ENCODE assay signal across 8 cellular contexts in genomic region chr19:48170817-48171347, GRCh38. TPM values are rescaled to one million over a fixed set of nuclear protein-coding genes. Genes with fewer than 3 reads are reported as not detected.
A peak's percentile ranks its signal among the peaks of the same experiment; 100 is the strongest.
DNase-seq lines count a peak whose midpoint lies in the region; ATAC-seq and TF ChIP-seq lines count a peak whose summit lies in the region.

No MANE protein-coding gene starts in this region.

- peak overlapping the region in 2 of 5 donors; percentile 84 to 95 for H3K27ac ChIP-seq in adrenal gland
- peak overlapping the region; percentile 91 for H3K27ac ChIP-seq in left lung
- peak overlapping the region; percentile 85 for H3K27ac ChIP-seq in temporal lobe (ENCODE audit: low read depth, low read length)

- 1 to 4% (median 3%) methylated on average over 17 to 21 of the region's 21 CpGs for WGBS in adrenal gland, 4 donors

- H3K9me3 ChIP-seq in adrenal gland (replicated peaks in 1 of 3) = no peaks in the 10 kb centered on the region
- no peaks in the 10 kb centered on the region for H3K9me3 ChIP-seq in left lung

- H3K36me3 Mint-ChIP-seq in HFFc6 (ENCODE audit: low read depth) = peaks cover 27% of the 10 kb centered on the region

- H3K27me3 Mint-ChIP-seq in HFFc6 (ENCODE audit: insufficient read depth) = no peaks in the 10 kb centered on the region

- TF ChIP-seq POLR2A in adrenal gland (IDR thresholded peaks at IDR 0.05) = no peak

- ATAC-seq in left lung = no peak
- no peak for ATAC-seq in HG03342 (IDR thresholded peaks at IDR 0.05; ENCODE audit: unreplicated experiment)
- ATAC-seq in left lobe of liver = no peak
- ATAC-seq in GM18861 (IDR thresholded peaks at IDR 0.05; ENCODE audit: unreplicated experiment) = no peak

- intact Hi-C loops in adrenal gland (cut with DNase I) (no loop called here), left lung (cut with DNase I) (no loop called here)

- peaks cover 17% of the 10 kb centered on the region for H3K4me1 Mint-ChIP-seq in HFFc6 (ENCODE audit: low read depth)

- no peak for TF ChIP-seq CTCF in AG10803 (conservative IDR thresholded peaks at IDR 0.05; ENCODE audit: low read length)
- TF ChIP-seq CTCF in HFFc6 (IDR thresholded peaks at IDR 0.05) = no peak
- no peak for TF ChIP-seq CTCF in adrenal gland (IDR thresholded peaks at IDR 0.05)
- TF ChIP-seq CTCF in left lung (IDR thresholded peaks at IDR 0.05) = no peak

- H3K4me3 Mint-ChIP-seq in HFFc6 = peak overlapping the region; percentile 91

- H3K4me3 ChIP-seq in AG10803 (ENCODE audit: low read length) (peak overlapping the region; percentile 90), adrenal gland (peak overlapping the region in 3 of 4 donors; percentile 4 to 84 (median 59)), left lung (peak overlapping the region; percentile 84 to 87)

- DNase-seq in AG10803 (ENCODE audit: low read depth) (no peak), HFFc6 (no peak), adrenal gland (peak in 1 of 7 donors; percentile 31), left lung (peak in 1 of 2 donors; percentile 35), left lobe of liver (ENCODE audit: low spot score) (no peak)

- peak overlapping the region; percentile 89 for H3K27ac Mint-ChIP-seq in HFFc6

- peaks cover 4 to 10% of the 10 kb centered on the region in 2 donors for H3K4me1 ChIP-seq in adrenal gland (replicated peaks in 1 of 2)
- peaks cover 7 to 27% of the 10 kb centered on the region in 2 donors for H3K4me1 ChIP-seq in left lung

- H3K9me3 Mint-ChIP-seq in HFFc6 = no peaks in the 10 kb centered on the region

- H3K27me3 ChIP-seq in adrenal gland = no peaks in the 10 kb centered on the region
- H3K27me3 ChIP-seq in left lung = no peaks in the 10 kb centered on the region

- peaks cover 0 to 6% of the 10 kb centered on the region in 2 donors for H3K36me3 ChIP-seq in adrenal gland (replicated peaks in 1 of 2)
- peaks cover 0 to 31% of the 10 kb centered on the region in 2 donors for H3K36me3 ChIP-seq in left lung

RNA-seq across cellular contexts. Expression of gene ZSWIM9, which starts 0.4 kb away (rescaled TPM):
- total RNA-seq in HFFc6 (2021; fragmentation: NEBNext Ultra II Directional; extraction: Animal tissue kit (Norgen Biotek cat#: 25700)) = 1 to 10 TPM; 5.6 to 7.2 (median 5.9) TPM
- total RNA-seq in adrenal gland (1 to 10 TPM in 7 of 8 donors, under 1 TPM in 1; 0.52 to 8.0 (median 4.4) TPM), left lung (1 to 10 TPM; 6.5 to 6.6 TPM), temporal lobe (3.9 TPM), left lobe of liver (3.2 TPM)
- polyA plus RNA-seq in adrenal gland = 1 to 10 TPM; 1.9 to 5.7 (median 2.6) TPM

RNA-seq across cellular contexts. Expression of gene LIG1, which starts 0.7 kb away (rescaled TPM):
- total RNA-seq in HFFc6 (2021; fragmentation: NEBNext Ultra II Directional; extraction: Animal tissue kit (Norgen Biotek cat#: 25700)) = 10 to 100 TPM; 25.9 to 55.8 (median 48.1) TPM
- total RNA-seq in adrenal gland (10 to 100 TPM in 6 of 8 donors, 1 to 10 TPM in 2; 7.5 to 24.2 (median 14.4) TPM), left lung (10 to 100 TPM; 26.7 to 27.4 TPM), temporal lobe (24.3 TPM), left lobe of liver (9.8 TPM)
- polyA plus RNA-seq in adrenal gland = 10 to 100 TPM; 10.5 to 79.6 (median 58.3) TPM
